In the genomic region with DNA sequence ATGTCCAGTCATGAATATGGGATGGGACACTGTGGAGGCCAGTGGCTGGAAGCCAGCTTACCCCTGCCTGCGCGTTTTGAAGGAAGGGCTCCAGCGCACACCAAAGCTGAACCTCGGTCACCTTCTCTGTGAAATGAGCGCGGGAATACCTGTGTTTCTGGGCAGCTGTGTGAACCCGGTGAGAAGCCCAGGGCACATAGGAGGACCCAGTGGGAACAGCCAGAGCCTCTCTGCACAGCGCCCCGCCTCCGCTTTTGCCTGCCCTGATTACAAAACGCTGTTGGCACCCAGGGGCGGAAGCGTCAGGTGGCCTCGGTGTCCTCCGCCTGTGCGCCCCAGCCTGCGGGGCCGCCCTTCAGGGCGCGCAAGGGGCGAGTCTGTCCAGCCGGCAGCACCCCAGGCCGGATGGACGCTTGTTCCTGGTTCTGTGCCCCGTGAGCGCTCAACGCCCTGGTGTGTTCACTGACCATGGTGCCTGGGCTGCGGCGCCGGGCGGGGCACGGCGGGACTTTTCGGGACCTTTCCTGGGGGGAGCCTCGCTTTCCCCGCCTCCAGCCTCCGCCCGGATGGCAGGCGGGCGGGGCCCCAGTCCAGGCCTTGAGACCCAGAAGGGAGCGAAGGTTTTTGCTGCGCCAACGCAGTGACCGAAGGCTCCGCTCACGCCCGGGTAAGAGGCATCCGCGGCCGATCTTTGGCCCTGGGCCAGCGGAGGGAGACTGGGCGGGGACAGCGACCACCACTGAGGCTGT, we compare ENCODE assay signal across 1 cellular context.
TF ChIP-seq lines count a peak whose summit lies in the region.

A gene (plus strand): TSS at position 588 of the 749 bp plus-strand sequence. CDS start 23,895 bp downstream, outside the sequence.

TF ChIP-seq in HepG2, 621 proteins besides CTCF, POLR2A, EP300 and RAD21 (continued from another document):
- TF ChIP-seq, protein P1, sequence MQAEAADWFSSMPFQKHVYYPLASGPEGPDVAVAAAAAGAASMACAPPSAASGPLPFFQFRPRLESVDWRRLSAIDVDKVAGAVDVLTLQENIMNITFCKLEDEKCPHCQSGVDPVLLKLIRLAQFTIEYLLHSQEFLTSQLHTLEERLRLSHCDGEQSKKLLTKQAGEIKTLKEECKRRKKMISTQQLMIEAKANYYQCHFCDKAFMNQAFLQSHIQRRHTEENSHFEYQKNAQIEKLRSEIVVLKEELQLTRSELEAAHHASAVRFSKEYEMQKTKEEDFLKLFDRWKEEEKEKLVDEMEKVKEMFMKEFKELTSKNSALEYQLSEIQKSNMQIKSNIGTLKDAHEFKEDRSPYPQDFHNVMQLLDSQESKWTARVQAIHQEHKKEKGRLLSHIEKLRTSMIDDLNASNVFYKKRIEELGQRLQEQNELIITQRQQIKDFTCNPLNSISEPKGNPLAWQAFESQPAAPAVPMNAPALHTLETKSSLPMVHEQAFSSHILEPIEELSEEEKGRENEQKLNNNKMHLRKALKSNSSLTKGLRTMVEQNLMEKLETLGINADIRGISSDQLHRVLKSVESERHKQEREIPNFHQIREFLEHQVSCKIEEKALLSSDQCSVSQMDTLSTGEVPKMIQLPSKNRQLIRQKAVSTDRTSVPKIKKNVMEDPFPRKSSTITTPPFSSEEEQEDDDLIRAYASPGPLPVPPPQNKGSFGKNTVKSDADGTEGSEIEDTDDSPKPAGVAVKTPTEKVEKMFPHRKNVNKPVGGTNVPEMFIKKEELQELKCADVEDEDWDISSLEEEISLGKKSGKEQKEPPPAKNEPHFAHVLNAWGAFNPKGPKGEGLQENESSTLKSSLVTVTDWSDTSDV (CRISPR knock-in tag; IDR thresholded peaks at IDR 0.05): 0 out of 2 replicates have a peak, but pooled peaks have one; percentile 6
- TF ChIP-seq ZSCAN21 (CRISPR knock-in tag; IDR thresholded peaks at IDR 0.05; ENCODE audit: borderline replicate concordance) (peak; percentile 58; the same call in 1 of the 2 replicates), HNF4G (IDR thresholded peaks at IDR 0.05; ENCODE audit: borderline replicate concordance, low read depth, low read length) (no peak), HNF4G (CRISPR knock-in tag; IDR thresholded peaks at IDR 0.05; ENCODE audit: borderline replicate concordance, low read depth) (no peak), ZNF780A (CRISPR knock-in tag; IDR thresholded peaks at IDR 0.05) (no peak), ZNF251 (CRISPR knock-in tag; IDR thresholded peaks at IDR 0.05) (no peak), ZNF776 (CRISPR knock-in tag; IDR thresholded peaks at IDR 0.05) (peak; percentile 69), ZNF234 (CRISPR knock-in tag; conservative IDR thresholded peaks at IDR 0.05) (no peak), MLLT10 (CRISPR knock-in tag; IDR thresholded peaks at IDR 0.05) (no peak), ZNF703 (CRISPR knock-in tag; IDR thresholded peaks at IDR 0.05; ENCODE audit: borderline replicate concordance) (no peak), EED (CRISPR knock-in tag; IDR thresholded peaks at IDR 0.05) (no peak; the same call in 1 of the 2 replicates), MBD4 (IDR thresholded peaks at IDR 0.05; ENCODE audit: borderline replicate concordance, low read length) (no peak)
- TF ChIP-seq, protein P2, sequence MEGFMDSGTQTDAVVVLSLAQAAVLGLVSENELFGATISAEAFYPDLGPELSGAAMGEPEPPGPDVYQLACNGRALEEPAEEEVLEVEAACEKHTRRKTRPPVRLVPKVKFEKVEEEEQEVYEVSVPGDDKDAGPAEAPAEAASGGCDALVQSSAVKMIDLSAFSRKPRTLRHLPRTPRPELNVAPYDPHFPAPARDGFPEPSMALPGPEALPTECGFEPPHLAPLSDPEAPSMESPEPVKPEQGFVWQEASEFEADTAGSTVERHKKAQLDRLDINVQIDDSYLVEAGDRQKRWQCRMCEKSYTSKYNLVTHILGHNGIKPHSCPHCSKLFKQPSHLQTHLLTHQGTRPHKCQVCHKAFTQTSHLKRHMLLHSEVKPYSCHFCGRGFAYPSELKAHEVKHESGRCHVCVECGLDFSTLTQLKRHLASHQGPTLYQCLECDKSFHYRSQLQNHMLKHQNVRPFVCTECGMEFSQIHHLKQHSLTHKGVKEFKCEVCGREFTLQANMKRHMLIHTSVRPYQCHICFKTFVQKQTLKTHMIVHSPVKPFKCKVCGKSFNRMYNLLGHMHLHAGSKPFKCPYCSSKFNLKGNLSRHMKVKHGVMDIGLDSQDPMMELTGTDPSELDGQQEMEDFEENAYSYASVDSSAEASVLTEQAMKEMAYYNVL (CRISPR knock-in tag; IDR thresholded peaks at IDR 0.05; ENCODE audit: borderline replicate concordance): no peak; the same call in 1 of the 2 replicates
